ENCODE assay signal across 9 cellular contexts in genomic region chrX:47380268-47380667, GRCh38. TPM values are rescaled to one million over a fixed set of nuclear protein-coding genes. Genes with fewer than 3 reads are reported as not detected.
A peak's percentile ranks its signal among the peaks of the same experiment; 100 is the strongest.
DNase-seq lines count a peak whose midpoint lies in the region; ATAC-seq and TF ChIP-seq lines count a peak whose summit lies in the region.
"Had no signal": no experiment of that assay in that cellular context is flagged by ENCODE, and none has a peak within 500 bp of the region (broad histone marks: within the 10 kb centered on the region; RNA-seq: fewer than 3 reads in every experiment).

No MANE protein-coding gene starts in this region.

- peak overlapping the region in 3 of 10 experiments; percentile 1 to 28 (median 15); a peak in 2 of 20 replicates for H3K4me3 ChIP-seq in BLaER1 treated with 17β-estradiol and CSF1 and Interleukin-3, amounts not matched to agents 10 nM and 100 nM

- H3K9me3 Mint-ChIP-seq in activated naive CD8-positive, alpha-beta T cell treated with anti-CD3 and anti-CD28 coated beads, Interleukin-2, amount 50 U/mL, for 24 hours = no peaks in the 10 kb centered on the region

- peaks cover 3% of the 10 kb centered on the region for H3K36me3 Mint-ChIP-seq in activated naive CD8-positive, alpha-beta T cell treated with anti-CD3 and anti-CD28 coated beads, Interleukin-2, amount 50 U/mL, for 24 hours (ENCODE audit: low read depth)

- H3K4me2 ChIP-seq in BLaER1 treated with 17β-estradiol and CSF1 and Interleukin-3, amounts not matched to agents 10 nM and 100 nM = peak overlapping the region; percentile 0 to 42 (median 16); a peak in 14 of 22 replicates

- peak overlapping the region in 1 of 11 experiments; percentile 36; a peak in 1 of 22 replicates for H3K27ac ChIP-seq in BLaER1 treated with 17β-estradiol and CSF1 and Interleukin-3, amounts not matched to agents 10 nM and 100 nM
- H3K27ac ChIP-seq in foreskin keratinocyte = no peak overlapping the region

- no peaks in the 10 kb centered on the region for H3K27me3 Mint-ChIP-seq in activated naive CD8-positive, alpha-beta T cell treated with anti-CD3 and anti-CD28 coated beads, Interleukin-2, amount 50 U/mL, for 24 hours

- no peaks in the 10 kb centered on the region for H4K20me1 ChIP-seq in BLaER1 treated with 17β-estradiol and CSF1 and Interleukin-3, amounts not matched to agents 10 nM and 100 nM

- H3K27me3 ChIP-seq in BLaER1 treated with 17β-estradiol and CSF1 and Interleukin-3, amounts not matched to agents 10 nM and 100 nM = peaks cover 52 to 95% (median 85%) of the 10 kb centered on the region in 11 experiments
- no peaks in the 10 kb centered on the region for H3K27me3 ChIP-seq in foreskin keratinocyte

- no peak for TF ChIP-seq CTCF in foreskin keratinocyte (conservative IDR thresholded peaks at IDR 0.05)

- no peaks in the 10 kb centered on the region for H3K9me3 ChIP-seq in BLaER1 treated with 17β-estradiol and CSF1 and Interleukin-3, amounts not matched to agents 10 nM and 100 nM (replicated peaks in 1 of 11)

- DNase-seq in activated naive CD8-positive, alpha-beta T cell treated with anti-CD3 and anti-CD28 coated beads, Interleukin-2, amount 50 U/mL, for 24 hours = peak; percentile 58
- DNase-seq in stimulated activated CD4-positive, alpha-beta T cell treated with anti-CD3 and anti-CD28 coated beads, Interleukin-15, amount 100 ng/mL, for 1 hour (ENCODE audit: low read depth in 1 of 2, low spot score in 1 of 2) = peak; percentile 17 to 33
- DNase-seq in islet precursor cell = no peak
- no peak for DNase-seq in HK-2 (ENCODE audit: unreplicated experiment)
- DNase-seq in foreskin keratinocyte = no peak

- no peaks in the 10 kb centered on the region for H3K36me3 ChIP-seq in BLaER1 treated with 17β-estradiol and CSF1 and Interleukin-3, amounts not matched to agents 10 nM and 100 nM

- peaks cover 24% of the 10 kb centered on the region for H3K4me1 Mint-ChIP-seq in activated naive CD8-positive, alpha-beta T cell treated with anti-CD3 and anti-CD28 coated beads, Interleukin-2, amount 50 U/mL, for 24 hours

- ATAC-seq in activated CD4-positive, CD25-positive, alpha-beta regulatory T cell treated with anti-CD3 and anti-CD28 coated beads, Interleukin-2, amount 50 U/mL, for 24 hours = peak; percentile 65
- peak; percentile 78 for ATAC-seq in activated naive CD8-positive, alpha-beta T cell treated with anti-CD3 and anti-CD28 coated beads, Interleukin-2, amount 50 U/mL, for 24 hours
- no peak for ATAC-seq in HG03571 (IDR thresholded peaks at IDR 0.05; ENCODE audit: unreplicated experiment)
- ATAC-seq in foreskin keratinocyte = no peak

- H3K4me3 Mint-ChIP-seq in activated naive CD8-positive, alpha-beta T cell treated with anti-CD3 and anti-CD28 coated beads, Interleukin-2, amount 50 U/mL, for 24 hours = peak overlapping the region; percentile 57

- H3K27ac Mint-ChIP-seq in activated naive CD8-positive, alpha-beta T cell treated with anti-CD3 and anti-CD28 coated beads, Interleukin-2, amount 50 U/mL, for 24 hours = peak overlapping the region; percentile 87

- H3K9ac ChIP-seq in BLaER1 treated with 17β-estradiol and CSF1 and Interleukin-3, amounts not matched to agents 10 nM and 100 nM = no peak overlapping the region

- peaks cover 0 to 6% (median 2%) of the 10 kb centered on the region in 10 experiments; a peak in 1 of 20 replicates for H3K4me1 ChIP-seq in BLaER1 treated with 17β-estradiol and CSF1 and Interleukin-3, amounts not matched to agents 10 nM and 100 nM
- H3K4me1 ChIP-seq in foreskin keratinocyte = no peaks in the 10 kb centered on the region

RNA-seq across cellular contexts. Expression of gene ZNF157, which starts 9.9 kb away (rescaled TPM):
- 0.14 and 0.24 TPM in 2 replicates for total RNA-seq in foreskin keratinocyte
- 0.07 TPM in 1 of 2 replicates, not detected in the other for polyA plus RNA-seq in foreskin keratinocyte
- total RNA-seq: epithelial cell of proximal tubule had no signal

Comparison
In these comparisons a context has a peak if more than half of its experiments do, and no peak if none do; other contexts are left out.
1. ATAC-seq: peak in activated CD4-positive, CD25-positive, alpha-beta regulatory T cell treated with anti-CD3 and anti-CD28 coated beads, Interleukin-2, amount 50 U/mL, for 24 hours (2 of 2) and activated naive CD8-positive, alpha-beta T cell treated with anti-CD3 and anti-CD28 coated beads, Interleukin-2, amount 50 U/mL, for 24 hours (single experiment); none in HG03571 (single experiment) and foreskin keratinocyte (single experiment).
2. DNase-seq: peak in activated naive CD8-positive, alpha-beta T cell treated with anti-CD3 and anti-CD28 coated beads, Interleukin-2, amount 50 U/mL, for 24 hours (single experiment) and stimulated activated CD4-positive, alpha-beta T cell treated with anti-CD3 and anti-CD28 coated beads, Interleukin-15, amount 100 ng/mL, for 1 hour (2 of 2); none in islet precursor cell (single experiment), HK-2 (single experiment) and foreskin keratinocyte (0 of 2).